ENCODE assay signal across 13 cellular contexts in the genomic region with DNA sequence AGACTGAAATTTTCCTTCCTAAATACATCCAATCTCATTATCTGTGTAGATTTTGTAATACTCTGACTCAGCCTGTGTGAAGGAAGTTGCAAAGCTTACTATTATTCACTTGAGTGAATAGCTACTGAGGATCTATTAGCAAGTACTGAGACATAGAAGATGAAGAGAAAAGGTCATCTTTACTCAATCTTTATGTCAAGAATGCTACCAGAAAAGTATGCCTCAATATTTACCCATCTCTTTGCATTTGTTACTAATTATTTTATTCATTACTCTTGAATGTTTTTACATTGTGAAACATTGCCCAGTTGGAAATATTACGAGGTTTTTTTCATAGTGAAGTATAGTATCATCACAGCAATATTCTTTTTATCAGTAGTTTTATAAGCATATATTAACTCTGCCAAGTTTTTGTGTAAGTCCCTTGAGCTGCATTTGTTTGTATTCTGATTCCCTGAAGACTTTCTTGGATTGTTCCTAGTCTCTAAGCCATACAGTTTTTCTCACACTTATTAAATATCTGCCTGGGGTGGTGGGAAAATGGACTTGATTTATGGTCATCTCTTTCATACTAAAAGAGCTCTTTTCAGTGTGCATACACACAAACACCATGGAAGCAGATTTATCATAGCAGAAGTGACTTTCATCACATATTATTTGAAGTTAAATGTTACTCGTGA.
DNase-seq lines count a peak whose midpoint lies in the region; ATAC-seq and TF ChIP-seq lines count a peak whose summit lies in the region.
"Had no signal": no experiment of that assay in that cellular context is flagged by ENCODE, and none has a peak within 500 bp of the region (broad histone marks: within the 10 kb centered on the region; RNA-seq: fewer than 3 reads in every experiment).

No MANE protein-coding gene starts in this region.

- in situ Hi-C loops in ACHN (cut with HindIII; ENCODE audit: low pct_ligation_motif_present, low pct_unique_long_range_greater_than_20kb, low sequenced_read_pairs) (no loop called here), G401 (cut with HindIII; ENCODE audit: low sequenced_read_pairs) (no loop called here)

- DNase-seq in ACHN (peak; percentile 14), HT1080 (ENCODE audit: low read depth) (peak; percentile 57), foreskin fibroblast (peak; percentile 81 to 85), G401 (ENCODE audit: low spot score) (no peak), activated T-cell treated with anti-CD3 and anti-CD28 coated beads for 4 hours (no peak)
- DNase-seq in stimulated activated CD4-positive, alpha-beta T cell treated with anti-CD3 and anti-CD28 coated beads, Interleukin-2, amount 100 ng/mL, for 48 hours = no peak
- DNase-seq: activated CD4-positive, alpha-beta memory T cell treated with anti-CD3 and anti-CD28 coated beads, Interleukin-2, amount 10 ng/mL, durations not matched to agents 7 days and 5 days; activated naive CD8-positive, alpha-beta T cell treated with anti-CD3 and anti-CD28 coated beads, Interleukin-2, amount 10 ng/mL, durations not matched to agents 7 days and 5 days; kidney; NCI-H524 treated with DMSO at 0.1 percent for 48 hours; stimulated activated naive CD4-positive, alpha-beta T cell had no signal

- ATAC-seq in HG03045 (IDR thresholded peaks at IDR 0.05; ENCODE audit: unreplicated experiment) = no peak

- TF ChIP-seq CTCF in VCaP (conservative IDR thresholded peaks at IDR 0.05) (no peak), foreskin fibroblast (IDR thresholded peaks at IDR 0.05; ENCODE audit: low read depth, low read length) (no peak)

- H3K27ac ChIP-seq in VCaP = peak overlapping the region; percentile 55

- no peak overlapping the region for H3K4me3 ChIP-seq in foreskin fibroblast (ENCODE audit: low read depth in 1 of 2, low read length in 2 of 2)

Comparison
In these comparisons a context has a peak if more than half of its experiments do, and no peak if none do; other contexts are left out.
1. DNase-seq: peak in ACHN (single experiment), HT1080 (single experiment) and foreskin fibroblast (2 of 2); none in G401 (single experiment), stimulated activated CD4-positive, alpha-beta T cell treated with anti-CD3 and anti-CD28 coated beads, Interleukin-2, amount 100 ng/mL, for 48 hours (0 of 2) and activated T-cell treated with anti-CD3 and anti-CD28 coated beads for 4 hours (single experiment).